ENCODE assay signal across 8 cellular contexts in genomic region chr1:167714098-167714850, GRCh38. TPM values are rescaled to one million over a fixed set of nuclear protein-coding genes. Genes with fewer than 3 reads are reported as not detected.
A peak's percentile ranks its signal among the peaks of the same experiment; 100 is the strongest.
DNase-seq lines count a peak whose midpoint lies in the region; ATAC-seq and TF ChIP-seq lines count a peak whose summit lies in the region.

No MANE protein-coding gene starts in this region.

- peaks cover 48 to 68% (median 52%) of the 10 kb centered on the region in 11 experiments for H3K27me3 ChIP-seq in BLaER1 treated with 17β-estradiol and CSF1 and Interleukin-3, amounts not matched to agents 10 nM and 100 nM

- ATAC-seq in GM19351 (IDR thresholded peaks at IDR 0.05; ENCODE audit: unreplicated experiment) (peak; percentile 48), HG03469 (IDR thresholded peaks at IDR 0.05; ENCODE audit: unreplicated experiment) (peak; percentile 35)

- peak overlapping the region; percentile 79 to 99 (median 94) for H3K4me2 ChIP-seq in BLaER1 treated with 17β-estradiol and CSF1 and Interleukin-3, amounts not matched to agents 10 nM and 100 nM

- intact Hi-C loops in dendritic cell treated with granulocyte-macrophage colony-stimulating factor and Interleukin-4, amounts not matched to agents 40 ng/mL and 50 ng/mL, for 4 days (cut with micrococcal nuclease) = loop anchor here (10.0 kb wide), 1 partner anchor 259 kb away; no protein-coding TSS in a partner anchor
- intact Hi-C loops in lower leg skin (cut with DNase I; ENCODE audit: low total_unique reads) = no loop called here

- H3K36me3 ChIP-seq in BLaER1 treated with 17β-estradiol and CSF1 and Interleukin-3, amounts not matched to agents 10 nM and 100 nM = no peaks in the 10 kb centered on the region

- peak overlapping the region; percentile 95 for H3K27ac Mint-ChIP-seq in dendritic cell treated with granulocyte-macrophage colony-stimulating factor and Interleukin-4, amounts not matched to agents 40 ng/mL and 50 ng/mL, for 4 days

- peak overlapping the region; percentile 99 for H3K4me3 Mint-ChIP-seq in dendritic cell treated with granulocyte-macrophage colony-stimulating factor and Interleukin-4, amounts not matched to agents 40 ng/mL and 50 ng/mL, for 4 days

- peaks cover 16% of the 10 kb centered on the region for H3K36me3 Mint-ChIP-seq in dendritic cell treated with granulocyte-macrophage colony-stimulating factor and Interleukin-4, amounts not matched to agents 40 ng/mL and 50 ng/mL, for 4 days (ENCODE audit: low read depth)

- DNase-seq in NCI-H526 (lab: John Stamatoyannopoulos, UW) (peak; percentile 94 to 99), lower leg skin (ENCODE audit: low spot score in 2 of 2) (peak; percentile 91 to 99)
- DNase-seq in activated CD4-positive, alpha-beta T cell treated with anti-CD3 and anti-CD28 coated beads, Interleukin-2, amount 50 U/mL, for 1 hour = peak; percentile 90
- DNase-seq in stimulated activated CD4-positive, alpha-beta T cell treated with anti-CD3 and anti-CD28 coated beads, Interleukin-4, amount 100 ng/mL, for 4 hours = peak; percentile 88 to 93

- H3K27me3 Mint-ChIP-seq in dendritic cell treated with granulocyte-macrophage colony-stimulating factor and Interleukin-4, amounts not matched to agents 40 ng/mL and 50 ng/mL, for 4 days = peaks cover 19% of the 10 kb centered on the region

- no peaks in the 10 kb centered on the region for H3K9me3 Mint-ChIP-seq in dendritic cell treated with granulocyte-macrophage colony-stimulating factor and Interleukin-4, amounts not matched to agents 40 ng/mL and 50 ng/mL, for 4 days

- TF ChIP-seq POLR2A in lower leg skin (IDR thresholded peaks at IDR 0.05) = no peak

- peaks cover 0 to 45% (median 18%) of the 10 kb centered on the region in 11 experiments; a peak in 19 of 22 replicates for H4K20me1 ChIP-seq in BLaER1 treated with 17β-estradiol and CSF1 and Interleukin-3, amounts not matched to agents 10 nM and 100 nM

- H3K9me3 ChIP-seq in BLaER1 treated with 17β-estradiol and CSF1 and Interleukin-3, amounts not matched to agents 10 nM and 100 nM (replicated peaks in 1 of 11) = no peaks in the 10 kb centered on the region

- H3K4me3 ChIP-seq in BLaER1 treated with 17β-estradiol and CSF1 and Interleukin-3, amounts not matched to agents 10 nM and 100 nM = peak overlapping the region; percentile 66 to 83 (median 74)
- H3K4me3 ChIP-seq in lower leg skin (ENCODE audit: low read depth, poor library complexity, severe bottlenecking) = peak overlapping the region; percentile 44

- peak overlapping the region; percentile 72 to 89 (median 83) for H3K9ac ChIP-seq in BLaER1 treated with 17β-estradiol and CSF1 and Interleukin-3, amounts not matched to agents 10 nM and 100 nM

- H3K4me1 Mint-ChIP-seq in dendritic cell treated with granulocyte-macrophage colony-stimulating factor and Interleukin-4, amounts not matched to agents 40 ng/mL and 50 ng/mL, for 4 days (ENCODE audit: low read depth) = peaks cover 48% of the 10 kb centered on the region

- peaks cover 16 to 39% (median 31%) of the 10 kb centered on the region in 10 experiments for H3K4me1 ChIP-seq in BLaER1 treated with 17β-estradiol and CSF1 and Interleukin-3, amounts not matched to agents 10 nM and 100 nM

- peak in 1 of 3 donors; percentile 43 for TF ChIP-seq CTCF in lower leg skin (IDR thresholded peaks at IDR 0.05)

- WGBS in lower leg skin, 2 donors = 1 to 2% methylated on average over 38 to 54 of the region's 65 CpGs

- peak overlapping the region; percentile 42 to 86 (median 80); a peak in 21 of 22 replicates for H3K27ac ChIP-seq in BLaER1 treated with 17β-estradiol and CSF1 and Interleukin-3, amounts not matched to agents 10 nM and 100 nM

RNA-seq across cellular contexts. Expression of gene MPZL1, which starts 7.5 kb away (rescaled TPM):
- 10 to 100 TPM; 24.9 to 54.6 (median 30.9) TPM for total RNA-seq in lower leg skin

Comparison
In these comparisons a context has a peak if more than half of its experiments do, and no peak if none do; other contexts are left out.
1. Peak in every context shown above with its lines: DNase-seq, ATAC-seq, H3K4me3 ChIP-seq and H3K27ac ChIP-seq.